In genomic region chr4:102774254-102774653, GRCh38 we compare ENCODE assay signal across 6 cellular contexts.
"Had no signal": no experiment of that assay in that cellular context is flagged by ENCODE, and none has a peak within 500 bp of the region (broad histone marks: within the 10 kb centered on the region; RNA-seq: fewer than 3 reads in every experiment).

No MANE protein-coding gene starts in this region.

- H3K4me3 ChIP-seq: GM12878 had no signal

- FAIRE-seq: GM12878, GM12892, GM18507, GM19239 had no signal

- ATAC-seq: GM12878 had no signal

- DNase-seq: GDM1, GF-D8 had no signal
